Comparison of ENCODE assay signal across 21 cellular contexts in genomic region chr4:123356914-123357313, GRCh38.
"Had no signal": no experiment of that assay in that cellular context is flagged by ENCODE, and none has a peak within 500 bp of the region (broad histone marks: within the 10 kb centered on the region; RNA-seq: fewer than 3 reads in every experiment).

No MANE protein-coding gene starts in this region.

- H3K9me3 Mint-ChIP-seq: effector memory CD8-positive, alpha-beta T cell; stimulated activated memory B cell treated with anti-CD40 and anti-IgM and Interleukin-4, amounts not matched to agents 10 μg/mL and 1 μg/mL and 100 μg/mL, for 72 hours; stimulated activated naive CD8-positive, alpha-beta T cell treated with anti-CD3 and anti-CD28 coated beads, Interleukin-15, Interleukin-2, amounts not matched to agents 100 ng/mL and 50 ng/mL, for 24 hours had no signal

- H3K27me3 ChIP-seq: esophagus squamous epithelium, foreskin keratinocyte, hepatocyte, right lobe of liver, spleen, testis, tibial nerve, upper lobe of right lung, vagina had no signal

- H3K4me2 ChIP-seq: hepatocyte had no signal

- H3K9me3 ChIP-seq: esophagus squamous epithelium, mucosa of descending colon, psoas muscle, right lobe of liver, testis, upper lobe of right lung, vagina had no signal

- H3K27ac ChIP-seq: esophagus squamous epithelium, foreskin keratinocyte, hepatocyte, parathyroid adenoma, psoas muscle, right lobe of liver, spleen, testis, tibial nerve, upper lobe of right lung, vagina had no signal

- H3K4me3 Mint-ChIP-seq: effector memory CD8-positive, alpha-beta T cell; naive thymus-derived CD8-positive, alpha-beta T cell; stimulated activated memory B cell treated with anti-CD40 and anti-IgM and Interleukin-4, amounts not matched to agents 10 μg/mL and 1 μg/mL and 100 μg/mL, for 72 hours; stimulated activated naive CD8-positive, alpha-beta T cell treated with anti-CD3 and anti-CD28 coated beads, Interleukin-15, Interleukin-2, amounts not matched to agents 100 ng/mL and 50 ng/mL, for 24 hours had no signal

- H3K36me3 Mint-ChIP-seq: naive thymus-derived CD8-positive, alpha-beta T cell; stimulated activated memory B cell treated with anti-CD40 and anti-IgM and Interleukin-4, amounts not matched to agents 10 μg/mL and 1 μg/mL and 100 μg/mL, for 72 hours had no signal

- H3K27ac Mint-ChIP-seq: effector memory CD8-positive, alpha-beta T cell; naive thymus-derived CD8-positive, alpha-beta T cell; stimulated activated memory B cell treated with anti-CD40 and anti-IgM and Interleukin-4, amounts not matched to agents 10 μg/mL and 1 μg/mL and 100 μg/mL, for 72 hours; stimulated activated naive CD8-positive, alpha-beta T cell treated with anti-CD3 and anti-CD28 coated beads, Interleukin-15, Interleukin-2, amounts not matched to agents 100 ng/mL and 50 ng/mL, for 24 hours had no signal

- H2AFZ ChIP-seq: hepatocyte, parathyroid adenoma had no signal

- DNase-seq: effector memory CD8-positive, alpha-beta T cell; esophagus squamous epithelium; foreskin keratinocyte; left colon; mucosa of descending colon; naive thymus-derived CD8-positive, alpha-beta T cell; psoas muscle; retina; right lobe of liver; spleen; stimulated activated CD4-positive, alpha-beta T cell treated with anti-CD3 and anti-CD28 coated beads, Interleukin-15, amount 100 ng/mL, for 24 hours; stimulated activated CD4-positive, alpha-beta T cell treated with anti-CD3 and anti-CD28 coated beads, Interleukin-1b, Interleukin-23, amount 100 ng/mL, for 48 hours; stimulated activated CD4-positive, alpha-beta T cell treated with anti-CD3 and anti-CD28 coated beads, Interleukin-4, amount 100 ng/mL, for 24 hours; testis; upper lobe of right lung had no signal

- ATAC-seq: effector memory CD8-positive, alpha-beta T cell; foreskin keratinocyte; left colon; mucosa of descending colon; naive thymus-derived CD8-positive, alpha-beta T cell; psoas muscle; stimulated activated memory B cell treated with anti-CD40 and anti-IgM and Interleukin-4, amounts not matched to agents 10 μg/mL and 1 μg/mL and 100 μg/mL, for 72 hours; upper lobe of right lung had no signal

- H3K4me1 ChIP-seq: parathyroid adenoma, testis, upper lobe of right lung had no signal

- H3K9ac ChIP-seq: parathyroid adenoma had no signal

- H3K4me3 ChIP-seq: esophagus squamous epithelium, hepatocyte, mucosa of descending colon, psoas muscle, right lobe of liver, spleen, testis, tibial nerve, upper lobe of right lung, vagina had no signal

- H3K27me3 Mint-ChIP-seq: stimulated activated naive CD8-positive, alpha-beta T cell treated with anti-CD3 and anti-CD28 coated beads, Interleukin-15, Interleukin-2, amounts not matched to agents 100 ng/mL and 50 ng/mL, for 24 hours had no signal

- H3K79me2 ChIP-seq: hepatocyte, parathyroid adenoma had no signal

- H3K36me3 ChIP-seq: esophagus squamous epithelium, right lobe of liver, spleen, tibial nerve, upper lobe of right lung, vagina had no signal
